1 cellular context compared by ENCODE assay signal in the genomic region with DNA sequence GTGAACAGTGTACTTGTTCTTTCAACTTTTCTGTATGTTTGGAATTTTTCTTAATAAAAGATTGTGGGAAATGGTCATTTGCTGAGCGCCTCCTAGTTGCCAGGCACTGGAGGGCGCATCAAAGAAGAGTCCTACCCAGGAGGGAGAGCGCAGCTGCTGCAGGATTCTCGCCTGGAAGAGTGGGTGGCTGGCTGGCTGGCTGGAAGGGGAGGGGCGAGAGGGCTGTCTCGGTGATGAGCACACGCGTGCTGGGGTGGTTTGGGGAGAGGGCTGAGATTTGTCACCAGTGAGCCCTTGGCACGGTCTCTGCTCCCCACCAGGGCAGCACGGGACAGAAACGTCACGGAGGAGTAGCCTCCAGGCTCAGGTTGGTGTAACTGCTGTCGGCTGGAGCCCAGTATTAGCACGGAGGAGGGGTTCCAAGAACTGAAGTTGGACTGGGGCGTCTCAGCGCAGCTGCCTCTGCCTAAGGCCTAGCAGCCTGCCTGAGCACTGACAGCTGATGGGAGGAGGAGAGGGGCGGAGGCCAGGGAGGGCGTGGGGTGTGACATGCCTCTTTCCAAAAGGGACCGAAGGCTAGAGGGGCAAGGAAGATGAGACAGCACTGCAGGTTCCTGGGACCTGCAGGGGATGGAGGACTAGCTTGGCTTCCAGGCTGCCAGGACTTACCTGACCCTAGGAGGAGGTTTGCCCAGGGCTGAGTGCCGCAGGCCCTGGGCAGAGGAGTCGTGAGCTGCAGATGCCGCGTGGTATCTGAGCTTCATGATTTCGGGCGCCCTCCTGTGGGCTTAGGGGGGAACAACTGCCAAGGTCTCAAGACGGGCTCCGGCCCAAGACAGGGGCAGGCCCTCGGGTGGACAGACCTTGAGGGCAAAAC.
TF ChIP-seq lines count a peak whose summit lies in the region.

No MANE protein-coding gene starts in this region.

TF ChIP-seq in HepG2, 621 proteins besides CTCF, POLR2A, EP300 and RAD21 (continued from another document and continues in another):
- TF ChIP-seq, protein P1, sequence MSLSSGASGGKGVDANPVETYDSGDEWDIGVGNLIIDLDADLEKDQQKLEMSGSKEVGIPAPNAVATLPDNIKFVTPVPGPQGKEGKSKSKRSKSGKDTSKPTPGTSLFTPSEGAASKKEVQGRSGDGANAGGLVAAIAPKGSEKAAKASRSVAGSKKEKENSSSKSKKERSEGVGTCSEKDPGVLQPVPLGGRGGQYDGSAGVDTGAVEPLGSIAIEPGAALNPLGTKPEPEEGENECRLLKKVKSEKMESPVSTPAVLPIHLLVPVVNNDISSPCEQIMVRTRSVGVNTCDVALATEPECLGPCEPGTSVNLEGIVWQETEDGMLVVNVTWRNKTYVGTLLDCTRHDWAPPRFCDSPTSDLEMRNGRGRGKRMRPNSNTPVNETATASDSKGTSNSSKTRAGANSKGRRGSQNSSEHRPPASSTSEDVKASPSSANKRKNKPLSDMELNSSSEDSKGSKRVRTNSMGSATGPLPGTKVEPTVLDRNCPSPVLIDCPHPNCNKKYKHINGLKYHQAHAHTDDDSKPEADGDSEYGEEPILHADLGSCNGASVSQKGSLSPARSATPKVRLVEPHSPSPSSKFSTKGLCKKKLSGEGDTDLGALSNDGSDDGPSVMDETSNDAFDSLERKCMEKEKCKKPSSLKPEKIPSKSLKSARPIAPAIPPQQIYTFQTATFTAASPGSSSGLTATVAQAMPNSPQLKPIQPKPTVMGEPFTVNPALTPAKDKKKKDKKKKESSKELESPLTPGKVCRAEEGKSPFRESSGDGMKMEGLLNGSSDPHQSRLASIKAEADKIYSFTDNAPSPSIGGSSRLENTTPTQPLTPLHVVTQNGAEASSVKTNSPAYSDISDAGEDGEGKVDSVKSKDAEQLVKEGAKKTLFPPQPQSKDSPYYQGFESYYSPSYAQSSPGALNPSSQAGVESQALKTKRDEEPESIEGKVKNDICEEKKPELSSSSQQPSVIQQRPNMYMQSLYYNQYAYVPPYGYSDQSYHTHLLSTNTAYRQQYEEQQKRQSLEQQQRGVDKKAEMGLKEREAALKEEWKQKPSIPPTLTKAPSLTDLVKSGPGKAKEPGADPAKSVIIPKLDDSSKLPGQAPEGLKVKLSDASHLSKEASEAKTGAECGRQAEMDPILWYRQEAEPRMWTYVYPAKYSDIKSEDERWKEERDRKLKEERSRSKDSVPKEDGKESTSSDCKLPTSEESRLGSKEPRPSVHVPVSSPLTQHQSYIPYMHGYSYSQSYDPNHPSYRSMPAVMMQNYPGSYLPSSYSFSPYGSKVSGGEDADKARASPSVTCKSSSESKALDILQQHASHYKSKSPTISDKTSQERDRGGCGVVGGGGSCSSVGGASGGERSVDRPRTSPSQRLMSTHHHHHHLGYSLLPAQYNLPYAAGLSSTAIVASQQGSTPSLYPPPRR (CRISPR knock-in tag; IDR thresholded peaks at IDR 0.05; ENCODE audit: borderline replicate concordance) = peak; percentile 49; the same call in 1 of the 2 replicates
- TF ChIP-seq ZNF382 (CRISPR knock-in tag; IDR thresholded peaks at IDR 0.05; ENCODE audit: borderline replicate concordance) (no peak), ZNF557 (CRISPR knock-in tag; IDR thresholded peaks at IDR 0.05) (no peak), ZNF562 (CRISPR knock-in tag; IDR thresholded peaks at IDR 0.05; ENCODE audit: borderline replicate concordance) (no peak), RCOR2 (CRISPR knock-in tag; IDR thresholded peaks at IDR 0.05) (0 out of 2 replicates have a peak, but pooled peaks have one; percentile 47), PRPF4 (IDR thresholded peaks at IDR 0.05; ENCODE audit: low read depth, low read length, poor library complexity, severe bottlenecking) (no peak), ZBTB7B (CRISPR knock-in tag; IDR thresholded peaks at IDR 0.05) (peak; percentile 59), ZNF563 (CRISPR knock-in tag; IDR thresholded peaks at IDR 0.05) (no peak), SMC3 (IDR thresholded peaks at IDR 0.05; ENCODE audit: low read length) (peak; percentile 76), ESRRA (CRISPR knock-in tag; IDR thresholded peaks at IDR 0.05; ENCODE audit: low read depth) (peak; percentile 25; the same call in 1 of the 2 replicates), ZNF143 (CRISPR knock-in tag; IDR thresholded peaks at IDR 0.05) (0 out of 2 replicates have a peak, but pooled peaks have one; percentile 58), ZBTB7A (CRISPR knock-in tag; IDR thresholded peaks at IDR 0.05) (no peak; the same call in 1 of the 2 replicates), CEBPG (CRISPR knock-in tag; IDR thresholded peaks at IDR 0.05) (peak; percentile 45), ELF3 (CRISPR knock-in tag; IDR thresholded peaks at IDR 0.05) (peak; percentile 56; the same call in 1 of the 2 replicates), ZNF629 (CRISPR knock-in tag; conservative IDR thresholded peaks at IDR 0.05) (no peak), ZNF766 (CRISPR knock-in tag; IDR thresholded peaks at IDR 0.05; ENCODE audit: borderline replicate concordance) (0 out of 2 replicates have a peak, but pooled peaks have one; percentile 59), TEAD2 (CRISPR knock-in tag; IDR thresholded peaks at IDR 0.05) (no peak), BHLHE40 (IDR thresholded peaks at IDR 0.05; ENCODE audit: low read length) (peak; percentile 49; the same call in 1 of the 2 replicates)
- TF ChIP-seq, protein P2, sequence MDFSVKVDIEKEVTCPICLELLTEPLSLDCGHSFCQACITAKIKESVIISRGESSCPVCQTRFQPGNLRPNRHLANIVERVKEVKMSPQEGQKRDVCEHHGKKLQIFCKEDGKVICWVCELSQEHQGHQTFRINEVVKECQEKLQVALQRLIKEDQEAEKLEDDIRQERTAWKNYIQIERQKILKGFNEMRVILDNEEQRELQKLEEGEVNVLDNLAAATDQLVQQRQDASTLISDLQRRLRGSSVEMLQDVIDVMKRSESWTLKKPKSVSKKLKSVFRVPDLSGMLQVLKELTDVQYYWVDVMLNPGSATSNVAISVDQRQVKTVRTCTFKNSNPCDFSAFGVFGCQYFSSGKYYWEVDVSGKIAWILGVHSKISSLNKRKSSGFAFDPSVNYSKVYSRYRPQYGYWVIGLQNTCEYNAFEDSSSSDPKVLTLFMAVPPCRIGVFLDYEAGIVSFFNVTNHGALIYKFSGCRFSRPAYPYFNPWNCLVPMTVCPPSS (IDR thresholded peaks at IDR 0.05) = no peak
- TF ChIP-seq, protein P3, sequence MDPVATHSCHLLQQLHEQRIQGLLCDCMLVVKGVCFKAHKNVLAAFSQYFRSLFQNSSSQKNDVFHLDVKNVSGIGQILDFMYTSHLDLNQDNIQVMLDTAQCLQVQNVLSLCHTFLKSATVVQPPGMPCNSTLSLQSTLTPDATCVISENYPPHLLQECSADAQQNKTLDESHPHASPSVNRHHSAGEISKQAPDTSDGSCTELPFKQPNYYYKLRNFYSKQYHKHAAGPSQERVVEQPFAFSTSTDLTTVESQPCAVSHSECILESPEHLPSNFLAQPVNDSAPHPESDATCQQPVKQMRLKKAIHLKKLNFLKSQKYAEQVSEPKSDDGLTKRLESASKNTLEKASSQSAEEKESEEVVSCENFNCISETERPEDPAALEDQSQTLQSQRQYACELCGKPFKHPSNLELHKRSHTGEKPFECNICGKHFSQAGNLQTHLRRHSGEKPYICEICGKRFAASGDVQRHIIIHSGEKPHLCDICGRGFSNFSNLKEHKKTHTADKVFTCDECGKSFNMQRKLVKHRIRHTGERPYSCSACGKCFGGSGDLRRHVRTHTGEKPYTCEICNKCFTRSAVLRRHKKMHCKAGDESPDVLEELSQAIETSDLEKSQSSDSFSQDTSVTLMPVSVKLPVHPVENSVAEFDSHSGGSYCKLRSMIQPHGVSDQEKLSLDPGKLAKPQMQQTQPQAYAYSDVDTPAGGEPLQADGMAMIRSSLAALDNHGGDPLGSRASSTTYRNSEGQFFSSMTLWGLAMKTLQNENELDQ (CRISPR knock-in tag; IDR thresholded peaks at IDR 0.05; ENCODE audit: borderline replicate concordance) = peak; percentile 16; the same call in 1 of the 2 replicates
- TF ChIP-seq, protein P4, sequence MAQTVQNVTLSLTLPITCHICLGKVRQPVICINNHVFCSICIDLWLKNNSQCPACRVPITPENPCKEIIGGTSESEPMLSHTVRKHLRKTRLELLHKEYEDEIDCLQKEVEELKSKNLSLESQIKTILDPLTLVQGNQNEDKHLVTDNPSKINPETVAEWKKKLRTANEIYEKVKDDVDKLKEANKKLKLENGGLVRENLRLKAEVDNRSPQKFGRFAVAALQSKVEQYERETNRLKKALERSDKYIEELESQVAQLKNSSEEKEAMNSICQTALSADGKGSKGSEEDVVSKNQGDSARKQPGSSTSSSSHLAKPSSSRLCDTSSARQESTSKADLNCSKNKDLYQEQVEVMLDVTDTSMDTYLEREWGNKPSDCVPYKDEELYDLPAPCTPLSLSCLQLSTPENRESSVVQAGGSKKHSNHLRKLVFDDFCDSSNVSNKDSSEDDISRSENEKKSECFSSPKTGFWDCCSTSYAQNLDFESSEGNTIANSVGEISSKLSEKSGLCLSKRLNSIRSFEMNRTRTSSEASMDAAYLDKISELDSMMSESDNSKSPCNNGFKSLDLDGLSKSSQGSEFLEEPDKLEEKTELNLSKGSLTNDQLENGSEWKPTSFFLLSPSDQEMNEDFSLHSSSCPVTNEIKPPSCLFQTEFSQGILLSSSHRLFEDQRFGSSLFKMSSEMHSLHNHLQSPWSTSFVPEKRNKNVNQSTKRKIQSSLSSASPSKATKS (CRISPR knock-in tag; IDR thresholded peaks at IDR 0.05) = no peak
- TF ChIP-seq, protein P5, sequence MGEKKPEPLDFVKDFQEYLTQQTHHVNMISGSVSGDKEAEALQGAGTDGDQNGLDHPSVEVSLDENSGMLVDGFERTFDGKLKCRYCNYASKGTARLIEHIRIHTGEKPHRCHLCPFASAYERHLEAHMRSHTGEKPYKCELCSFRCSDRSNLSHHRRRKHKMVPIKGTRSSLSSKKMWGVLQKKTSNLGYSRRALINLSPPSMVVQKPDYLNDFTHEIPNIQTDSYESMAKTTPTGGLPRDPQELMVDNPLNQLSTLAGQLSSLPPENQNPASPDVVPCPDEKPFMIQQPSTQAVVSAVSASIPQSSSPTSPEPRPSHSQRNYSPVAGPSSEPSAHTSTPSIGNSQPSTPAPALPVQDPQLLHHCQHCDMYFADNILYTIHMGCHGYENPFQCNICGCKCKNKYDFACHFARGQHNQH (CRISPR knock-in tag; IDR thresholded peaks at IDR 0.05) = peak; percentile 34; the same call in 1 of the 2 replicates
- TF ChIP-seq, protein P6, sequence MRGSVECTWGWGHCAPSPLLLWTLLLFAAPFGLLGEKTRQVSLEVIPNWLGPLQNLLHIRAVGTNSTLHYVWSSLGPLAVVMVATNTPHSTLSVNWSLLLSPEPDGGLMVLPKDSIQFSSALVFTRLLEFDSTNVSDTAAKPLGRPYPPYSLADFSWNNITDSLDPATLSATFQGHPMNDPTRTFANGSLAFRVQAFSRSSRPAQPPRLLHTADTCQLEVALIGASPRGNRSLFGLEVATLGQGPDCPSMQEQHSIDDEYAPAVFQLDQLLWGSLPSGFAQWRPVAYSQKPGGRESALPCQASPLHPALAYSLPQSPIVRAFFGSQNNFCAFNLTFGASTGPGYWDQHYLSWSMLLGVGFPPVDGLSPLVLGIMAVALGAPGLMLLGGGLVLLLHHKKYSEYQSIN (CRISPR knock-in tag; IDR thresholded peaks at IDR 0.05; ENCODE audit: borderline replicate concordance) = no peak
- TF ChIP-seq, protein P7, sequence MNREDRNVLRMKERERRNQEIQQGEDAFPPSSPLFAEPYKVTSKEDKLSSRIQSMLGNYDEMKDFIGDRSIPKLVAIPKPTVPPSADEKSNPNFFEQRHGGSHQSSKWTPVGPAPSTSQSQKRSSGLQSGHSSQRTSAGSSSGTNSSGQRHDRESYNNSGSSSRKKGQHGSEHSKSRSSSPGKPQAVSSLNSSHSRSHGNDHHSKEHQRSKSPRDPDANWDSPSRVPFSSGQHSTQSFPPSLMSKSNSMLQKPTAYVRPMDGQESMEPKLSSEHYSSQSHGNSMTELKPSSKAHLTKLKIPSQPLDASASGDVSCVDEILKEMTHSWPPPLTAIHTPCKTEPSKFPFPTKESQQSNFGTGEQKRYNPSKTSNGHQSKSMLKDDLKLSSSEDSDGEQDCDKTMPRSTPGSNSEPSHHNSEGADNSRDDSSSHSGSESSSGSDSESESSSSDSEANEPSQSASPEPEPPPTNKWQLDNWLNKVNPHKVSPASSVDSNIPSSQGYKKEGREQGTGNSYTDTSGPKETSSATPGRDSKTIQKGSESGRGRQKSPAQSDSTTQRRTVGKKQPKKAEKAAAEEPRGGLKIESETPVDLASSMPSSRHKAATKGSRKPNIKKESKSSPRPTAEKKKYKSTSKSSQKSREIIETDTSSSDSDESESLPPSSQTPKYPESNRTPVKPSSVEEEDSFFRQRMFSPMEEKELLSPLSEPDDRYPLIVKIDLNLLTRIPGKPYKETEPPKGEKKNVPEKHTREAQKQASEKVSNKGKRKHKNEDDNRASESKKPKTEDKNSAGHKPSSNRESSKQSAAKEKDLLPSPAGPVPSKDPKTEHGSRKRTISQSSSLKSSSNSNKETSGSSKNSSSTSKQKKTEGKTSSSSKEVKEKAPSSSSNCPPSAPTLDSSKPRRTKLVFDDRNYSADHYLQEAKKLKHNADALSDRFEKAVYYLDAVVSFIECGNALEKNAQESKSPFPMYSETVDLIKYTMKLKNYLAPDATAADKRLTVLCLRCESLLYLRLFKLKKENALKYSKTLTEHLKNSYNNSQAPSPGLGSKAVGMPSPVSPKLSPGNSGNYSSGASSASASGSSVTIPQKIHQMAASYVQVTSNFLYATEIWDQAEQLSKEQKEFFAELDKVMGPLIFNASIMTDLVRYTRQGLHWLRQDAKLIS (CRISPR knock-in tag; IDR thresholded peaks at IDR 0.05) = peak; percentile 43
- TF ChIP-seq, protein P8, sequence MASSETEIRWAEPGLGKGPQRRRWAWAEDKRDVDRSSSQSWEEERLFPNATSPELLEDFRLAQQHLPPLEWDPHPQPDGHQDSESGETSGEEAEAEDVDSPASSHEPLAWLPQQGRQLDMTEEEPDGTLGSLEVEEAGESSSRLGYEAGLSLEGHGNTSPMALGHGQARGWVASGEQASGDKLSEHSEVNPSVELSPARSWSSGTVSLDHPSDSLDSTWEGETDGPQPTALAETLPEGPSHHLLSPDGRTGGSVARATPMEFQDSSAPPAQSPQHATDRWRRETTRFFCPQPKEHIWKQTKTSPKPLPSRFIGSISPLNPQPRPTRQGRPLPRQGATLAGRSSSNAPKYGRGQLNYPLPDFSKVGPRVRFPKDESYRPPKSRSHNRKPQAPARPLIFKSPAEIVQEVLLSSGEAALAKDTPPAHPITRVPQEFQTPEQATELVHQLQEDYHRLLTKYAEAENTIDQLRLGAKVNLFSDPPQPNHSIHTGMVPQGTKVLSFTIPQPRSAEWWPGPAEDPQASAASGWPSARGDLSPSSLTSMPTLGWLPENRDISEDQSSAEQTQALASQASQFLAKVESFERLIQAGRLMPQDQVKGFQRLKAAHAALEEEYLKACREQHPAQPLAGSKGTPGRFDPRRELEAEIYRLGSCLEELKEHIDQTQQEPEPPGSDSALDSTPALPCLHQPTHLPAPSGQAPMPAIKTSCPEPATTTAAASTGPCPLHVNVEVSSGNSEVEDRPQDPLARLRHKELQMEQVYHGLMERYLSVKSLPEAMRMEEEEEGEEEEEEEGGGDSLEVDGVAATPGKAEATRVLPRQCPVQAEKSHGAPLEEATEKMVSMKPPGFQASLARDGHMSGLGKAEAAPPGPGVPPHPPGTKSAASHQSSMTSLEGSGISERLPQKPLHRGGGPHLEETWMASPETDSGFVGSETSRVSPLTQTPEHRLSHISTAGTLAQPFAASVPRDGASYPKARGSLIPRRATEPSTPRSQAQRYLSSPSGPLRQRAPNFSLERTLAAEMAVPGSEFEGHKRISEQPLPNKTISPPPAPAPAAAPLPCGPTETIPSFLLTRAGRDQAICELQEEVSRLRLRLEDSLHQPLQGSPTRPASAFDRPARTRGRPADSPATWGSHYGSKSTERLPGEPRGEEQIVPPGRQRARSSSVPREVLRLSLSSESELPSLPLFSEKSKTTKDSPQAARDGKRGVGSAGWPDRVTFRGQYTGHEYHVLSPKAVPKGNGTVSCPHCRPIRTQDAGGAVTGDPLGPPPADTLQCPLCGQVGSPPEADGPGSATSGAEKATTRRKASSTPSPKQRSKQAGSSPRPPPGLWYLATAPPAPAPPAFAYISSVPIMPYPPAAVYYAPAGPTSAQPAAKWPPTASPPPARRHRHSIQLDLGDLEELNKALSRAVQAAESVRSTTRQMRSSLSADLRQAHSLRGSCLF (CRISPR knock-in tag; IDR thresholded peaks at IDR 0.05; ENCODE audit: borderline replicate concordance) = no peak
